In the genomic region with DNA sequence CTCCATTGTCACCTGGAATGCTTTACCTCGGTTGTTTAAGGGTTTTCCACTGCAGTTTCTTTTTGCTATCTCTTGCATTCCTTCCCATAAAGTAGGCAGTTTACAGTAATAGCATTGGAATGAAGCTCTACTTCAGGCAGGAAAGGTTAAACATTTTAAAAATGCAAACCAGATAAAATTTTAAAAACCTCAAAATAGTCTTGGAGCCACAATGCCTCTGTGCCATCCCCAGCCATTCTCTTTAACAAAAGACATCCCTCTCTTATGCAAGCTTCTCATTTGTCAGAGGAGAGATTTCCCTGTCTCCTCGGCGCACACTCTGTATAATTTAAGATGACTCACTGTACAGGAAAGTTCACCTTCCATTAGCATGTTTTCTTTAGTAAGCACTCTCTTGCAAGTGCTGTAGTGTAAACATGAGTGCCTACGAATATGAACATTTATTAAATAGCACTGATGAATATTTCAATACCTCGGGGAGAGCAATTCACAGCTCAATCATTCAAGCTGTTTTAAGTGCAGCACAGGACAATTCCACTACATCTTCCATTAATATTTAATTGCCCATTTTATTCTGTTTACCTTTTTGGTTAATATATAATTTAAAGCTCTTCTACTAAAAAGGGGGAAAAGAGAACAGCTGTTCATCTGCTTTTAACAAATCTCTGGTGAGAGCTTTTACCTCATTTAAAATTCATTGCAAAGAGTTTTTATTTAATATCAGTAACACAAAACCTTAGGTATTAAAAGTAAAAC, we compare ENCODE assay signal across 9 cellular contexts.
DNase-seq lines count a peak whose midpoint lies in the region; ATAC-seq and TF ChIP-seq lines count a peak whose summit lies in the region.
"Had no signal": no experiment of that assay in that cellular context is flagged by ENCODE, and none has a peak within 500 bp of the region (broad histone marks: within the 10 kb centered on the region; RNA-seq: fewer than 3 reads in every experiment).

No MANE protein-coding gene starts in this region.

- no peak for TF ChIP-seq POLR2A in gastrocnemius medialis (IDR thresholded peaks at IDR 0.05)

- TF ChIP-seq CTCF in gastrocnemius medialis (IDR thresholded peaks at IDR 0.05 in 4 of 5, conservative IDR thresholded peaks at IDR 0.05 in 1 of 5), result no peak
- TF ChIP-seq CTCF in GM10266 (IDR thresholded peaks at IDR 0.05; ENCODE audit: control insufficient read depth, insufficient read depth, low read depth, missing control alignments), result no peak

- intact Hi-C loops in gastrocnemius medialis (cut with DNase I; ENCODE audit: low total_unique reads), result loop anchor here (1.0 kb wide), 1 partner anchor 37 kb away; no protein-coding TSS in a partner anchor

- in situ Hi-C loops in gastrocnemius medialis (cut with MboI; ENCODE audit: low sequenced_read_pairs in 4 of 4), result no loop called here

- H3K9me3 ChIP-seq in gastrocnemius medialis, result no peaks in the 10 kb centered on the region
- H3K9me3 ChIP-seq: transverse colon had no signal

- H3K27ac ChIP-seq in gastrocnemius medialis, result peak overlapping the region; percentile 20 to 76 (median 52)
- H3K27ac ChIP-seq: transverse colon had no signal

- peaks cover 17 to 19% of the 10 kb centered on the region in 2 donors for H3K4me1 ChIP-seq in gastrocnemius medialis
- H3K4me1 ChIP-seq: transverse colon had no signal

- ATAC-seq in gastrocnemius medialis (peak; percentile 86 to 88), GM18519 (IDR thresholded peaks at IDR 0.05; ENCODE audit: low FRiP score, unreplicated experiment) (no peak), HG03175 (IDR thresholded peaks at IDR 0.05; ENCODE audit: unreplicated experiment) (no peak)

- no peak overlapping the region for H3K4me3 ChIP-seq in gastrocnemius medialis
- H3K4me3 ChIP-seq: transverse colon had no signal

- no peaks in the 10 kb centered on the region for H3K27me3 ChIP-seq in gastrocnemius medialis
- H3K27me3 ChIP-seq: transverse colon had no signal

- DNase-seq in ELR (ENCODE audit: low read depth) (peak; percentile 67), NCI-H748 (lab: John Stamatoyannopoulos, UW; ENCODE audit: unreplicated experiment) (peak; percentile 74), fibroblast of gingiva (ENCODE audit: low read depth) (peak; percentile 75), gastrocnemius medialis (no peak), C1 segment of cervical spinal cord (lab: John Stamatoyannopoulos, UW) (no peak), GM10266 (ENCODE audit: extremely low spot score) (no peak)
- DNase-seq: transverse colon had no signal

- no peaks in the 10 kb centered on the region for H3K36me3 ChIP-seq in gastrocnemius medialis
- H3K36me3 ChIP-seq: transverse colon had no signal

Comparison
In these comparisons a context has a peak if more than half of its experiments do, and no peak if none do; other contexts are left out.
1. DNase-seq: peak in ELR (single experiment), NCI-H748 (single experiment) and fibroblast of gingiva (single experiment); none in gastrocnemius medialis (0 of 2), C1 segment of cervical spinal cord (0 of 14) and GM10266 (single experiment).
2. ATAC-seq: peak in gastrocnemius medialis (2 of 2); none in GM18519 (single experiment) and HG03175 (single experiment).